Comparison of ENCODE assay signal across 8 cellular contexts in genomic region chr14:36320210-36321003, GRCh38. TPM values are rescaled to one million over a fixed set of nuclear protein-coding genes. Genes with fewer than 3 reads are reported as not detected.
DNase-seq lines count a peak whose midpoint lies in the region; ATAC-seq and TF ChIP-seq lines count a peak whose summit lies in the region.

TSS of gene MBIP (minus strand) at chr14:36320637. CDS start at chr14:36320588, 49 bp downstream.

- ATAC-seq in HG02852 (IDR thresholded peaks at IDR 0.05; ENCODE audit: unreplicated experiment) (peak; percentile 97), left cardiac atrium (peak; percentile 100), upper lobe of right lung (peak; percentile 99)

- TF ChIP-seq POLR2A in adrenal gland (IDR thresholded peaks at IDR 0.05), result peak; percentile 35 to 75

- H3K4me3 ChIP-seq in GM12875 (ENCODE audit: low read depth, low read length) (peak within 1 kb of the TSS; percentile 65), adrenal gland (peak within 1 kb of the TSS; percentile 33 to 98 (median 93)), upper lobe of right lung (peak within 1 kb of the TSS; percentile 93)

- DNase-seq in NCI-H146 (lab: John Stamatoyannopoulos, UW) (peak; percentile 95), T-helper 1 cell (peak; percentile 72 to 95 (median 86)), adrenal gland (peak; percentile 92 to 98 (median 96)), left cardiac atrium (peak; percentile 93), posterior vena cava (ENCODE audit: low spot score) (peak; percentile 95), upper lobe of right lung (peak; percentile 92)

- 2 to 8% (median 3%) methylated on average over 12 to 34 of the region's 34 CpGs for WGBS in adrenal gland, 4 donors

- H3K27ac ChIP-seq in adrenal gland (peak within 1 kb of the TSS; percentile 63 to 92 (median 87)), upper lobe of right lung (peak within 1 kb of the TSS; percentile 91)

- peaks cover 11 to 38% of the 10 kb centered on the region in 2 donors for H3K4me1 ChIP-seq in adrenal gland (replicated peaks in 1 of 2)
- no peaks in the 10 kb centered on the region for H3K4me1 ChIP-seq in upper lobe of right lung

- H3K27me3 ChIP-seq in adrenal gland, result no peaks in the 10 kb centered on the region
- H3K27me3 ChIP-seq in upper lobe of right lung, result no peaks in the 10 kb centered on the region

- H3K9me3 ChIP-seq in adrenal gland (replicated peaks in 1 of 3), result no peaks in the 10 kb centered on the region
- H3K9me3 ChIP-seq in upper lobe of right lung, result no peaks in the 10 kb centered on the region

- TF ChIP-seq CTCF in GM12875 (IDR thresholded peaks at IDR 0.05; ENCODE audit: borderline replicate concordance, insufficient read depth, low read depth, low read length) (no peak), adrenal gland (IDR thresholded peaks at IDR 0.05) (no peak), upper lobe of right lung (IDR thresholded peaks at IDR 0.05) (no peak)

- H3K36me3 ChIP-seq in adrenal gland (replicated peaks in 1 of 2), result no peaks in the 10 kb centered on the region
- H3K36me3 ChIP-seq in upper lobe of right lung, result no peaks in the 10 kb centered on the region

- intact Hi-C loops in adrenal gland (cut with DNase I) (no loop called here), left cardiac atrium (cut with DNase I) (no loop called here), posterior vena cava (cut with DNase I) (no loop called here), upper lobe of right lung (cut with DNase I) (no loop called here)

RNA-seq across cellular contexts. Expression of gene MBIP, which starts in this region (rescaled TPM):
- 10 to 100 TPM; 10.5 to 68.3 (median 23.5) TPM for total RNA-seq in adrenal gland
- polyA plus RNA-seq in adrenal gland, result 10 to 100 TPM; 18.8 to 36.5 (median 21.5) TPM
- 10 to 100 TPM; 12.6 to 13.2 TPM for total RNA-seq in left cardiac atrium
- 10 to 100 TPM; 17.8 to 19.3 TPM for total RNA-seq in posterior vena cava
- 119 TPM for total RNA-seq in upper lobe of right lung

Comparison
In these comparisons a context has a peak if more than half of its experiments do, and no peak if none do; other contexts are left out.
1. Peak in every context shown above with its lines: DNase-seq, ATAC-seq, H3K4me3 ChIP-seq and H3K27ac ChIP-seq.